Comparison of ENCODE assay signal across 8 cellular contexts in genomic region chr7:23357190-23358093, GRCh38. TPM values are rescaled to one million over a fixed set of nuclear protein-coding genes. Genes with fewer than 3 reads are reported as not detected.
DNase-seq lines count a peak whose midpoint lies in the region; ATAC-seq and TF ChIP-seq lines count a peak whose summit lies in the region.

No MANE protein-coding gene starts in this region.

- H3K4me3 ChIP-seq in thyroid gland (replicated peaks in 1 of 3) (no peak overlapping the region), right cardiac atrium (ENCODE audit: low read length) (no peak overlapping the region)

- no peaks in the 10 kb centered on the region for H3K9me3 ChIP-seq in thyroid gland
- H3K9me3 ChIP-seq in right cardiac atrium (ENCODE audit: control insufficient read depth, low read length) = no peaks in the 10 kb centered on the region

- ATAC-seq in GM21717 (IDR thresholded peaks at IDR 0.05; ENCODE audit: unreplicated experiment) = no peak
- no peak for ATAC-seq in right cardiac atrium

- no peak for TF ChIP-seq POLR2A in thyroid gland (IDR thresholded peaks at IDR 0.05)

- H3K36me3 ChIP-seq in thyroid gland = no peaks in the 10 kb centered on the region

- intact Hi-C loops in thyroid gland (cut with DNase I) = no loop called here
- intact Hi-C loops in right cardiac atrium (cut with DNase I) = no loop called here

- H3K4me1 ChIP-seq in thyroid gland (peaks cover 15 to 19% of the 10 kb centered on the region in 2 donors), right cardiac atrium (ENCODE audit: control insufficient read depth, insufficient read depth, low read length) (no peaks in the 10 kb centered on the region)

- 13 to 14% methylated on average over 6 of the region's 6 CpGs for WGBS in thyroid gland, 2 donors
- 34% methylated on average over 6 of the region's 6 CpGs for WGBS in right cardiac atrium

- DNase-seq in NCI-H2227 (lab: John Stamatoyannopoulos, UW; ENCODE audit: unreplicated experiment) = peak; percentile 33
- no peak for DNase-seq in NCI-H2227 treated with DMSO at 0.1 percent for 48 hours (lab: John Stamatoyannopoulos, UW)
- peak; percentile 78 for DNase-seq in H4 (ENCODE audit: low spot score)
- peak; percentile 60 for DNase-seq in OCI-M1 (lab: John Stamatoyannopoulos, UW)
- DNase-seq in fibroblast of gingiva (ENCODE audit: low read depth) = peak; percentile 38
- no peak for DNase-seq in thyroid gland
- DNase-seq in right cardiac atrium = no peak

- TF ChIP-seq CTCF in thyroid gland (IDR thresholded peaks at IDR 0.05) = peak in 3 of 6 experiments; percentile 41 to 62 (median 50)

- peak overlapping the region in 2 of 3 donors; percentile 4 to 35 for H3K27ac ChIP-seq in thyroid gland
- no peak overlapping the region for H3K27ac ChIP-seq in right cardiac atrium (ENCODE audit: low read length)

- H3K27me3 ChIP-seq in thyroid gland (no peaks in the 10 kb centered on the region), right cardiac atrium (ENCODE audit: control insufficient read depth, insufficient read depth) (no peaks in the 10 kb centered on the region)

RNA-seq across cellular contexts. Expression of gene MALSU1, which starts 58.3 kb away (rescaled TPM):
- 158 and 178 TPM in 2 replicates for total RNA-seq in H4 (2014; rRNA removed; shearing (Covaris generic))
- total RNA-seq in thyroid gland (100 to 1,000 TPM in 2 of 4 donors, 10 to 100 TPM in 2; 76.1 to 211 (median 95.7) TPM), right cardiac atrium (10 to 100 TPM; 64.6 to 80.7 (median 70.2) TPM)
- polyA plus RNA-seq in right cardiac atrium = 68.4 TPM

Comparison
In these comparisons a context has a peak if more than half of its experiments do, and no peak if none do; other contexts are left out.
1. DNase-seq: peak in NCI-H2227 (single experiment), H4 (single experiment), OCI-M1 (single experiment) and fibroblast of gingiva (single experiment); none in NCI-H2227 treated with DMSO at 0.1 percent for 48 hours (single experiment), thyroid gland (0 of 2) and right cardiac atrium (0 of 3).